20 cellular contexts compared by ENCODE assay signal in genomic region chr11:130214861-130215530, GRCh38. TPM values are rescaled to one million over a fixed set of nuclear protein-coding genes. Genes with fewer than 3 reads are reported as not detected.
"Had no signal": no experiment of that assay in that cellular context is flagged by ENCODE, and none has a peak within 500 bp of the region (broad histone marks: within the 10 kb centered on the region; RNA-seq: fewer than 3 reads in every experiment).

No MANE protein-coding gene starts in this region.

- FAIRE-seq: colon, islet of Langerhans, TTC549 had no signal

- ATAC-seq: activated naive CD4-positive, alpha-beta T cell treated with anti-CD3 and anti-CD28 coated beads, Interleukin-2, amount 50 U/mL, for 72 hours; activated T-cell treated with anti-CD3 and anti-CD28 coated beads, Interleukin-2, amount 50 U/mL, for 4 hours; foreskin keratinocyte; left colon; naive thymus-derived CD4-positive, alpha-beta T cell; stimulated activated naive B cell treated with anti-CD40 and anti-IgM and Interleukin-4, amounts not matched to agents 10 μg/mL and 1 μg/mL and 100 μg/mL, for 72 hours had no signal

- H3K27me3 Mint-ChIP-seq: activated B cell treated with CpG ODN at 0.5 μM for 24 hours had no signal

- H3K4me3 Mint-ChIP-seq: activated B cell treated with CpG ODN at 0.5 μM for 24 hours; activated T-cell treated with anti-CD3 and anti-CD28 coated beads, Interleukin-2, amount 50 U/mL, for 4 hours; naive thymus-derived CD4-positive, alpha-beta T cell; stimulated activated naive B cell treated with anti-CD40 and anti-IgM and Interleukin-4, amounts not matched to agents 10 μg/mL and 1 μg/mL and 100 μg/mL, for 72 hours had no signal

- H3K9me3 Mint-ChIP-seq: activated B cell treated with CpG ODN at 0.5 μM for 24 hours; activated naive CD4-positive, alpha-beta T cell treated with anti-CD3 and anti-CD28 coated beads, Interleukin-2, amount 50 U/mL, for 72 hours; activated T-cell treated with anti-CD3 and anti-CD28 coated beads, Interleukin-2, amount 50 U/mL, for 4 hours; stimulated activated naive B cell treated with anti-CD40 and anti-IgM and Interleukin-4, amounts not matched to agents 10 μg/mL and 1 μg/mL and 100 μg/mL, for 72 hours had no signal

- DNase-seq: activated B cell treated with CpG ODN at 0.5 μM for 24 hours; activated CD4-positive, alpha-beta T cell treated with anti-CD3 and anti-CD28 coated beads for 48 hours; activated gamma-delta T cell; activated T-cell treated with anti-CD3 and anti-CD28 coated beads, Interleukin-2, amount 50 U/mL, for 4 hours; caudate nucleus; effector CD4-positive, alpha-beta T cell; foreskin keratinocyte; left colon; mammary epithelial cell; naive thymus-derived CD4-positive, alpha-beta T cell; retina; stimulated activated CD4-positive, alpha-beta T cell treated with anti-CD3 and anti-CD28 coated beads, Interleukin-2, amount 100 ng/mL, for 48 hours; stimulated activated naive B cell treated with anti-CD40 and anti-IgM and Interleukin-4, amounts not matched to agents 10 μg/mL and 1 μg/mL and 100 μg/mL, for 72 hours; SW 1271 had no signal

- H3K36me3 Mint-ChIP-seq: activated naive CD4-positive, alpha-beta T cell treated with anti-CD3 and anti-CD28 coated beads, Interleukin-2, amount 50 U/mL, for 72 hours; naive thymus-derived CD4-positive, alpha-beta T cell had no signal

- H3K27ac Mint-ChIP-seq: activated B cell treated with CpG ODN at 0.5 μM for 24 hours; activated naive CD4-positive, alpha-beta T cell treated with anti-CD3 and anti-CD28 coated beads, Interleukin-2, amount 50 U/mL, for 72 hours; naive thymus-derived CD4-positive, alpha-beta T cell; stimulated activated naive B cell treated with anti-CD40 and anti-IgM and Interleukin-4, amounts not matched to agents 10 μg/mL and 1 μg/mL and 100 μg/mL, for 72 hours had no signal

RNA-seq across cellular contexts. Expression of gene ST14, which starts 55.4 kb away (rescaled TPM):
- total RNA-seq: SJSA1; T-helper 2 cell treated with Interferon-gamma antibody and Interleukin-4, amounts not matched to agents 100 ng/mL and 5 ng/mL, for 36 hours had no signal
